In the genomic region with DNA sequence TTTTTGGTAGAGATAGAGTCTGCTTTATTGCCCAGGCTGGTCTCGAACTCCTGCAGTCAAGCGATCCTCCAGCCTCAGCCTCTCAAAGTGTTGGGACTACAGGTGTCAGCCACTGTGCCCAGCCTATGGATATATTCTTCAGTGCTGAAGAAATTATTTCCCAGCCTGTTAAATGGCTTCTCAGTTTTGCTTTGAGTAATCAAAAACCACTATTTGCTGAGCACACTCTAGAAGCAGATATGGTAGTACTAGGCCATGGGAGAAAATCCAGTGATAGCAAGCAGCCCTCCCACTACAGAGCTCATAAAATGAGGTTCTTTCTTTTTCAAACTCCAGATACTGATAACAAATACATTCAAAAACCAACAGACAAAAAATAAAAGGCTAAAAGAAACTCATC, we compare ENCODE assay signal across 28 cellular contexts.
DNase-seq lines count a peak whose midpoint lies in the region; ATAC-seq, FAIRE-seq and TF ChIP-seq lines count a peak whose summit lies in the region.
"Had no signal": no experiment of that assay in that cellular context is flagged by ENCODE, and none has a peak within 500 bp of the region (broad histone marks: within the 10 kb centered on the region; RNA-seq: fewer than 3 reads in every experiment).

No MANE protein-coding gene starts in this region.

- TF ChIP-seq CTCF in hepatocyte (IDR thresholded peaks at IDR 0.05; ENCODE audit: poor library complexity) = no peak

- H3K9me3 ChIP-seq in hepatocyte (ENCODE audit: low read depth) = no peaks in the 10 kb centered on the region
- H3K9me3 ChIP-seq: neutrophil, thoracic aorta had no signal

- H3K4me3 Mint-ChIP-seq in activated CD4-positive, alpha-beta T cell treated with anti-CD3 and anti-CD28 coated beads for 36 hours = no peak overlapping the region
- H3K4me3 Mint-ChIP-seq: activated CD8-positive, alpha-beta T cell treated with anti-CD3 and anti-CD28 coated beads for 36 hours; activated naive CD4-positive, alpha-beta T cell treated with anti-CD3 and anti-CD28 coated beads, Interleukin-2, amount 50 U/mL, for 24 hours; CD4-positive, CD25-positive, alpha-beta regulatory T cell; stimulated activated naive B cell treated with anti-CD40 and anti-IgM and Interleukin-4, amounts not matched to agents 10 μg/mL and 1 μg/mL and 100 μg/mL, for 72 hours had no signal

- no peaks in the 10 kb centered on the region for H3K4me1 ChIP-seq in hepatocyte (ENCODE audit: insufficient read depth)

- H3K4me3 ChIP-seq in hepatocyte = no peak overlapping the region
- H3K4me3 ChIP-seq: thoracic aorta had no signal

- H3K4me2 ChIP-seq in hepatocyte = no peak overlapping the region

- no peak overlapping the region for H3K27ac ChIP-seq in hepatocyte
- H3K27ac ChIP-seq: neutrophil, RWPE1, thoracic aorta had no signal

- H3K27ac Mint-ChIP-seq in activated CD4-positive, alpha-beta T cell treated with anti-CD3 and anti-CD28 coated beads for 36 hours = no peak overlapping the region
- H3K27ac Mint-ChIP-seq: activated CD8-positive, alpha-beta T cell treated with anti-CD3 and anti-CD28 coated beads for 36 hours; activated naive CD4-positive, alpha-beta T cell treated with anti-CD3 and anti-CD28 coated beads, Interleukin-2, amount 50 U/mL, for 24 hours; activated T-helper 2 cell treated with anti-CD3 and anti-CD28 coated beads, Interferon-gamma antibody, Interleukin-2, Interleukin-4, amounts not matched to agents 10 μg/mL and 5 μg/mL and 100 μg/mL, durations not matched to agents 14 hours and 24 hours and 36 hours; CD4-positive, CD25-positive, alpha-beta regulatory T cell; progenitor cell of endocrine pancreas; stimulated activated naive B cell treated with anti-CD40 and anti-IgM and Interleukin-4, amounts not matched to agents 10 μg/mL and 1 μg/mL and 100 μg/mL, for 72 hours had no signal

- no peaks in the 10 kb centered on the region for H3K4me1 Mint-ChIP-seq in activated CD4-positive, alpha-beta T cell treated with anti-CD3 and anti-CD28 coated beads for 36 hours
- H3K4me1 Mint-ChIP-seq: activated naive CD4-positive, alpha-beta T cell treated with anti-CD3 and anti-CD28 coated beads, Interleukin-2, amount 50 U/mL, for 24 hours; stimulated activated naive B cell treated with anti-CD40 and anti-IgM and Interleukin-4, amounts not matched to agents 10 μg/mL and 1 μg/mL and 100 μg/mL, for 72 hours had no signal

- intact Hi-C loops in activated CD4-positive, alpha-beta T cell treated with anti-CD3 and anti-CD28 coated beads for 36 hours (cut with DNase I, micrococcal nuclease) = no loop called here

- no peaks in the 10 kb centered on the region for H3K36me3 ChIP-seq in hepatocyte (replicated peaks; ENCODE audit: insufficient read depth, low read depth)
- H3K36me3 ChIP-seq: neutrophil, thoracic aorta had no signal

- POLR2A ChIA-PET in activated CD4-positive, alpha-beta T cell treated with anti-CD3 and anti-CD28 coated beads for 36 hours (lab: Charles Lee) = no interaction called here

- CTCF ChIA-PET in activated CD4-positive, alpha-beta T cell treated with anti-CD3 and anti-CD28 coated beads for 36 hours (lab: Charles Lee) = interaction anchor here (1.1 to 1.6 kb wide), 2 partner anchors 17 to 67 kb away, joined by 3 to 5 read pairs; no protein-coding TSS in a partner anchor

- no peak overlapping the region for H2AFZ ChIP-seq in hepatocyte

- FAIRE-seq in GM12891 (lab: Jason Lieb, UNC) = peak; percentile 84
- FAIRE-seq: A204.1, keratinocyte had no signal

- peak; percentile 21 for DNase-seq in GM12891 (ENCODE audit: insufficient read length, low spot score)
- DNase-seq in T-helper 9 cell = no peak
- no peak for DNase-seq in hepatocyte (ENCODE audit: low spot score)
- DNase-seq in activated CD4-positive, alpha-beta T cell treated with anti-CD3 and anti-CD28 coated beads for 36 hours = no peak
- no peak for DNase-seq in SW 1271 (lab: John Stamatoyannopoulos, UW)
- DNase-seq: activated CD4-positive, CD25-positive, alpha-beta regulatory T cell treated with anti-CD3 and anti-CD28 coated beads, Interleukin-2, amount 50 U/mL, for 72 hours; activated CD8-positive, alpha-beta T cell treated with anti-CD3 and anti-CD28 coated beads for 36 hours; amygdala; CD4-positive, CD25-positive, alpha-beta regulatory T cell; effector CD4-positive, alpha-beta T cell; glutamatergic neuron; Kasumi-1; left ventricle myocardium superior; stimulated activated CD4-positive, alpha-beta T cell treated with anti-CD3 and anti-CD28 coated beads, Interleukin-12 subunit alpha, Interleukin-12 subunit beta, amount 100 ng/mL, for 4 hours; stimulated activated CD4-positive, alpha-beta T cell treated with anti-CD3 and anti-CD28 coated beads, Interleukin-4, amount 100 ng/mL, for 4 hours; stimulated activated naive B cell treated with anti-CD40 and anti-IgM and Interleukin-4, amounts not matched to agents 10 μg/mL and 1 μg/mL and 100 μg/mL, for 72 hours had no signal

- 94% methylated on average over 2 of the region's 2 CpGs for WGBS in hepatocyte (ENCODE audit: low lambda C conversion rate, missing lambda C conversion rate)

- TF ChIP-seq POLR2A in GM12891 (IDR thresholded peaks at IDR 0.05; ENCODE audit: low read depth, low read length) = no peak

- H3K9me3 Mint-ChIP-seq in activated CD4-positive, alpha-beta T cell treated with anti-CD3 and anti-CD28 coated beads for 36 hours (ENCODE audit: low read depth) = no peaks in the 10 kb centered on the region
- H3K9me3 Mint-ChIP-seq: activated CD8-positive, alpha-beta T cell treated with anti-CD3 and anti-CD28 coated beads for 36 hours; activated naive CD4-positive, alpha-beta T cell treated with anti-CD3 and anti-CD28 coated beads, Interleukin-2, amount 50 U/mL, for 24 hours; activated T-helper 2 cell treated with anti-CD3 and anti-CD28 coated beads, Interferon-gamma antibody, Interleukin-2, Interleukin-4, amounts not matched to agents 10 μg/mL and 5 μg/mL and 100 μg/mL, durations not matched to agents 14 hours and 24 hours and 36 hours; CD4-positive, CD25-positive, alpha-beta regulatory T cell had no signal

- no peaks in the 10 kb centered on the region for H4K20me1 ChIP-seq in hepatocyte (ENCODE audit: insufficient read depth, poor library complexity, severe bottlenecking)

- ATAC-seq in GM18861 (IDR thresholded peaks at IDR 0.05; ENCODE audit: unreplicated experiment) = peak; percentile 51
- peak; percentile 40 for ATAC-seq in GM21390 (IDR thresholded peaks at IDR 0.05; ENCODE audit: unreplicated experiment)
- ATAC-seq in HG03432 (IDR thresholded peaks at IDR 0.05; ENCODE audit: unreplicated experiment) = peak; percentile 61
- ATAC-seq in activated CD4-positive, alpha-beta T cell treated with anti-CD3 and anti-CD28 coated beads for 36 hours = no peak
- ATAC-seq: activated CD8-positive, alpha-beta T cell treated with anti-CD3 and anti-CD28 coated beads for 36 hours; left ventricle myocardium superior; sciatic nerve; stimulated activated naive B cell treated with anti-CD40 and anti-IgM and Interleukin-4, amounts not matched to agents 10 μg/mL and 1 μg/mL and 100 μg/mL, for 72 hours had no signal

- H3K9me2 ChIP-seq in hepatocyte (replicated peaks; ENCODE audit: insufficient read depth) = no peaks in the 10 kb centered on the region

- H3K27me3 Mint-ChIP-seq in activated CD4-positive, alpha-beta T cell treated with anti-CD3 and anti-CD28 coated beads for 36 hours = no peaks in the 10 kb centered on the region

- no peaks in the 10 kb centered on the region for H3K27me3 ChIP-seq in hepatocyte
- H3K27me3 ChIP-seq: neutrophil had no signal

- H3K36me3 Mint-ChIP-seq in activated CD4-positive, alpha-beta T cell treated with anti-CD3 and anti-CD28 coated beads for 36 hours (ENCODE audit: low read depth) = no peaks in the 10 kb centered on the region
- H3K36me3 Mint-ChIP-seq: activated naive CD4-positive, alpha-beta T cell treated with anti-CD3 and anti-CD28 coated beads, Interleukin-2, amount 50 U/mL, for 24 hours; CD4-positive, CD25-positive, alpha-beta regulatory T cell; stimulated activated naive B cell treated with anti-CD40 and anti-IgM and Interleukin-4, amounts not matched to agents 10 μg/mL and 1 μg/mL and 100 μg/mL, for 72 hours had no signal

- H3K79me2 ChIP-seq in hepatocyte = no peaks in the 10 kb centered on the region

TF ChIP-seq in GM12891, 5 proteins besides CTCF, POLR2A, EP300 and RAD21:
- TF ChIP-seq POU2F2 (IDR thresholded peaks at IDR 0.05; ENCODE audit: low read depth, low read length) = no peak
- TF ChIP-seq PAX5 (IDR thresholded peaks at IDR 0.05; ENCODE audit: insufficient read depth, low read length, severe bottlenecking) = no peak
- no peak for TF ChIP-seq POLR2AphosphoS5 (IDR thresholded peaks at IDR 0.05; ENCODE audit: low read depth, low read length)
- no peak for TF ChIP-seq TAF1 (IDR thresholded peaks at IDR 0.05; ENCODE audit: low read depth, low read length)
- 0 out of 2 replicates have a peak, but pooled peaks have one; percentile 0 for TF ChIP-seq SPI1 (IDR thresholded peaks at IDR 0.05; ENCODE audit: low read depth, low read length)
